28 cellular contexts compared by ENCODE assay signal in genomic region chr13:83272076-83272475, GRCh38.
"Had no signal": no experiment of that assay in that cellular context is flagged by ENCODE, and none has a peak within 500 bp of the region (broad histone marks: within the 10 kb centered on the region; RNA-seq: fewer than 3 reads in every experiment).

No MANE protein-coding gene starts in this region.

- H3K4me3 ChIP-seq: coronary artery, esophagus squamous epithelium, sigmoid colon, upper lobe of right lung had no signal

- FAIRE-seq: bronchial epithelial cell had no signal

- DNase-seq: activated B cell treated with CpG ODN at 0.5 μM for 24 hours; activated CD4-positive, alpha-beta T cell treated with anti-CD3 and anti-CD28 coated beads for 36 hours; activated CD4-positive, alpha-beta T cell treated with anti-CD3 and anti-CD28 coated beads, Interleukin-2, amount 50 U/mL, for 4 hours; activated CD8-positive, alpha-beta memory T cell treated with anti-CD3 and anti-CD28 coated beads for 24 hours; activated CD8-positive, alpha-beta memory T cell treated with anti-CD3 and anti-CD28 coated beads, Interleukin-2, amount 50 U/mL, for 4 hours; activated naive CD4-positive, alpha-beta T cell; activated naive CD8-positive, alpha-beta T cell treated with anti-CD3 and anti-CD28 coated beads for 36 hours; activated T-cell treated with anti-CD3 and anti-CD28 coated beads, Interleukin-2, amount 50 U/mL, for 24 hours; amniotic stem cell; cerebellar nuclear complex; esophagus squamous epithelium; hypothalamus; islet precursor cell; left colon; mesenchymal stem cell; naive B cell; nucleus accumbens; sigmoid colon; stimulated activated CD4-positive, alpha-beta T cell treated with anti-CD3 and anti-CD28 coated beads, Interleukin-2, amount 100 ng/mL, for 48 hours; stimulated activated CD8-positive, alpha-beta memory T cell treated with anti-CD3 and anti-CD28 coated beads, Interleukin-4, amount 100 ng/mL, for 48 hours; stimulated activated naive CD4-positive, alpha-beta T cell; SW 1271; T-helper 17 cell; upper lobe of right lung had no signal

- H3K9me3 ChIP-seq: esophagus squamous epithelium, sigmoid colon, upper lobe of right lung had no signal

- H3K27ac ChIP-seq: coronary artery, esophagus squamous epithelium, foreskin keratinocyte, sigmoid colon, upper lobe of right lung had no signal

- H3K36me3 ChIP-seq: esophagus squamous epithelium, sigmoid colon, upper lobe of right lung had no signal

- H3K4me1 ChIP-seq: esophagus squamous epithelium, sigmoid colon, upper lobe of right lung had no signal

- H3K9me3 Mint-ChIP-seq: activated naive CD8-positive, alpha-beta T cell treated with anti-CD3 and anti-CD28 coated beads for 36 hours had no signal

- H3K27me3 ChIP-seq: esophagus squamous epithelium, foreskin keratinocyte, sigmoid colon, upper lobe of right lung had no signal

- H3K4me1 Mint-ChIP-seq: activated B cell treated with CpG ODN at 0.5 μM for 24 hours; activated CD4-positive, alpha-beta T cell treated with anti-CD3 and anti-CD28 coated beads for 36 hours; activated naive CD8-positive, alpha-beta T cell treated with anti-CD3 and anti-CD28 coated beads for 36 hours; naive B cell; T-helper 17 cell had no signal

- H3K36me3 Mint-ChIP-seq: activated naive CD8-positive, alpha-beta T cell treated with anti-CD3 and anti-CD28 coated beads for 36 hours; naive B cell had no signal

- H3K4me3 Mint-ChIP-seq: activated B cell treated with CpG ODN at 0.5 μM for 24 hours; activated CD4-positive, alpha-beta T cell treated with anti-CD3 and anti-CD28 coated beads for 36 hours; activated naive CD8-positive, alpha-beta T cell treated with anti-CD3 and anti-CD28 coated beads for 36 hours; activated T-cell treated with anti-CD3 and anti-CD28 coated beads, Interleukin-2, amount 50 U/mL, for 24 hours; naive B cell; T-helper 17 cell had no signal

- ATAC-seq: activated CD4-positive, alpha-beta T cell treated with anti-CD3 and anti-CD28 coated beads for 36 hours; left colon; T-helper 17 cell; upper lobe of right lung had no signal

- H3K27me3 Mint-ChIP-seq: activated B cell treated with CpG ODN at 0.5 μM for 24 hours; activated CD4-positive, alpha-beta T cell treated with anti-CD3 and anti-CD28 coated beads for 36 hours; activated naive CD8-positive, alpha-beta T cell treated with anti-CD3 and anti-CD28 coated beads for 36 hours; activated T-cell treated with anti-CD3 and anti-CD28 coated beads, Interleukin-2, amount 50 U/mL, for 24 hours; naive B cell; T-helper 17 cell had no signal

- H3K27ac Mint-ChIP-seq: activated B cell treated with CpG ODN at 0.5 μM for 24 hours; activated CD4-positive, alpha-beta T cell treated with anti-CD3 and anti-CD28 coated beads for 36 hours; activated naive CD8-positive, alpha-beta T cell treated with anti-CD3 and anti-CD28 coated beads for 36 hours; activated T-cell treated with anti-CD3 and anti-CD28 coated beads, Interleukin-2, amount 50 U/mL, for 24 hours; activated T-helper 2 cell treated with anti-CD3 and anti-CD28 coated beads, Interferon-gamma antibody, Interleukin-2, Interleukin-4, amounts not matched to agents 10 μg/mL and 5 μg/mL and 100 μg/mL, durations not matched to agents 14 hours and 24 hours and 36 hours; naive B cell; T-helper 17 cell had no signal
